ENCODE assay signal across 1 cellular context in genomic region chr1:58430355-58431335, GRCh38.
TF ChIP-seq lines count a peak whose summit lies in the region.

No MANE protein-coding gene starts in this region.

TF ChIP-seq in GM23338, 12 proteins besides CTCF, POLR2A, EP300 and RAD21 (continued from another document):
- TF ChIP-seq, protein P1, sequence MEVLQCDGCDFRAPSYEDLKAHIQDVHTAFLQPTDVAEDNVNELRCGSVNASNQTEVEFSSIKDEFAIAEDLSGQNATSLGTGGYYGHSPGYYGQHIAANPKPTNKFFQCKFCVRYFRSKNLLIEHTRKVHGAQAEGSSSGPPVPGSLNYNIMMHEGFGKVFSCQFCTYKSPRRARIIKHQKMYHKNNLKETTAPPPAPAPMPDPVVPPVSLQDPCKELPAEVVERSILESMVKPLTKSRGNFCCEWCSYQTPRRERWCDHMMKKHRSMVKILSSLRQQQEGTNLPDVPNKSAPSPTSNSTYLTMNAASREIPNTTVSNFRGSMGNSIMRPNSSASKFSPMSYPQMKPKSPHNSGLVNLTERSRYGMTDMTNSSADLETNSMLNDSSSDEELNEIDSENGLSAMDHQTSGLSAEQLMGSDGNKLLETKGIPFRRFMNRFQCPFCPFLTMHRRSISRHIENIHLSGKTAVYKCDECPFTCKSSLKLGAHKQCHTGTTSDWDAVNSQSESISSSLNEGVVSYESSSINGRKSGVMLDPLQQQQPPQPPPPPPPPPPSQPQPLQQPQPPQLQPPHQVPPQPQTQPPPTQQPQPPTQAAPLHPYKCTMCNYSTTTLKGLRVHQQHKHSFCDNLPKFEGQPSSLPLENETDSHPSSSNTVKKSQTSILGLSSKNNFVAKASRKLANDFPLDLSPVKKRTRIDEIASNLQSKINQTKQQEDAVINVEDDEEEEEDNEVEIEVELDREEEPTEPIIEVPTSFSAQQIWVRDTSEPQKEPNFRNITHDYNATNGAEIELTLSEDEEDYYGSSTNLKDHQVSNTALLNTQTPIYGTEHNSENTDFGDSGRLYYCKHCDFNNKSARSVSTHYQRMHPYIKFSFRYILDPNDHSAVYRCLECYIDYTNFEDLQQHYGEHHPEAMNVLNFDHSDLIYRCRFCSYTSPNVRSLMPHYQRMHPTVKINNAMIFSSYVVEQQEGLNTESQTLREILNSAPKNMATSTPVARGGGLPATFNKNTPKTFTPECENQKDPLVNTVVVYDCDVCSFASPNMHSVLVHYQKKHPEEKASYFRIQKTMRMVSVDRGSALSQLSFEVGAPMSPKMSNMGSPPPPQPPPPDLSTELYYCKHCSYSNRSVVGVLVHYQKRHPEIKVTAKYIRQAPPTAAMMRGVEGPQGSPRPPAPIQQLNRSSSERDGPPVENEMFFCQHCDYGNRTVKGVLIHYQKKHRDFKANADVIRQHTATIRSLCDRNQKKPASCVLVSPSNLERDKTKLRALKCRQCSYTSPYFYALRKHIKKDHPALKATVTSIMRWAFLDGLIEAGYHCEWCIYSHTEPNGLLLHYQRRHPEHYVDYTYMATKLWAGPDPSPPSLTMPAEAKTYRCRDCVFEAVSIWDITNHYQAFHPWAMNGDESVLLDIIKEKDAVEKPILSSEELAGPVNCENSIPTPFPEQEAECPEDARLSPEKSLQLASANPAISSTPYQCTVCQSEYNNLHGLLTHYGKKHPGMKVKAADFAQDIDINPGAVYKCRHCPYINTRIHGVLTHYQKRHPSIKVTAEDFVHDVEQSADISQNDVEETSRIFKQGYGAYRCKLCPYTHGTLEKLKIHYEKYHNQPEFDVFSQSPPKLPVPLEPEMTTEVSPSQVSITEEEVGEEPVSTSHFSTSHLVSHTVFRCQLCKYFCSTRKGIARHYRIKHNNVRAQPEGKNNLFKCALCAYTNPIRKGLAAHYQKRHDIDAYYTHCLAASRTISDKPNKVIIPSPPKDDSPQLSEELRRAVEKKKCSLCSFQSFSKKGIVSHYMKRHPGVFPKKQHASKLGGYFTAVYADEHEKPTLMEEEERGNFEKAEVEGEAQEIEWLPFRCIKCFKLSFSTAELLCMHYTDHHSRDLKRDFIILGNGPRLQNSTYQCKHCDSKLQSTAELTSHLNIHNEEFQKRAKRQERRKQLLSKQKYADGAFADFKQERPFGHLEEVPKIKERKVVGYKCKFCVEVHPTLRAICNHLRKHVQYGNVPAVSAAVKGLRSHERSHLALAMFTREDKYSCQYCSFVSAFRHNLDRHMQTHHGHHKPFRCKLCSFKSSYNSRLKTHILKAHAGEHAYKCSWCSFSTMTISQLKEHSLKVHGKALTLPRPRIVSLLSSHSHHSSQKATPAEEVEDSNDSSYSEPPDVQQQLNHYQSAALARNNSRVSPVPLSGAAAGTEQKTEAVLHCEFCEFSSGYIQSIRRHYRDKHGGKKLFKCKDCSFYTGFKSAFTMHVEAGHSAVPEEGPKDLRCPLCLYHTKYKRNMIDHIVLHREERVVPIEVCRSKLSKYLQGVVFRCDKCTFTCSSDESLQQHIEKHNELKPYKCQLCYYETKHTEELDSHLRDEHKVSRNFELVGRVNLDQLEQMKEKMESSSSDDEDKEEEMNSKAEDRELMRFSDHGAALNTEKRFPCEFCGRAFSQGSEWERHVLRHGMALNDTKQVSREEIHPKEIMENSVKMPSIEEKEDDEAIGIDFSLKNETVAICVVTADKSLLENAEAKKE (CRISPR knock-in tag; IDR thresholded peaks at IDR 0.05) = no peak
- no peak for TF ChIP-seq ZNF114 (CRISPR knock-in tag; IDR thresholded peaks at IDR 0.05)
- no peak for TF ChIP-seq ETS1 (IDR thresholded peaks at IDR 0.05)
- no peak for TF ChIP-seq POLR2AphosphoS5 (IDR thresholded peaks at IDR 0.05; ENCODE audit: low read depth)
- no peak for TF ChIP-seq NANOG (IDR thresholded peaks at IDR 0.05; ENCODE audit: borderline replicate concordance)
